ENCODE assay signal across 1 cellular context in the genomic region with DNA sequence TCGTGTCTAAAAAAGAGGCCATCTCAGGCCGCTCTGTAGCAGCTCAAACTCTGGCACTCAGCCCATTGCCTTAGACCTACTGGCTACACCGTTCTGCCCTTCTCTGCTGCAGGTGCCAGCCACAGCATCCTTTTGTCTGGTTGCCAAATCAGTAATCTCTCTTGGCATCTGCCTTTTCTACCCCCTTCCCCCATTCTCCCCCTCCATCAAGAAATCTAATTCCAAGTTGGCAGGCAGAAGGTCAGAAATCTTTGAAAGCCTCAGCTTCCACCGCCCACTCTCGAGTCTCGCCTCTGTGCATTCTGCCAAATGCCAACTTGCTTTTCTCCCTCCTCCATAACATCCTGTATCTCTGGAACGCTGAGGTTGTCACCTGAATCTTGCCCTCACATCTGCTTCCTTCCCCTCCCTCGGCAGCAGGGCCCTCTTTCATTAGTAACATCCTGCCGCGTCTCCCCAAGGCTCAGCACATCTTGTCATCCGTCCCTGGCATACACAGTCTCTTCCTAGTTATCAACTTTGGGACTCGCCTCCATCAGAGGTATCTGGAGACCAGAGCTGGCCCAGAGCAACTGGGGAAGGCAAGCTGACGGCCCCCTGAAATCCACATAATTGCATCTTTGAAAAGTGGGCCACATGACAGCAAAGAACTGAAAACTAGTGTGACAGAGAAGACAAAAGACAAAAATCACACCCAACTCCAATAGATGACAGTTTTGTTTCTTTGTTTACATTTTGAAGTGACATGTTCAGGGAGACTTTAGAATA.
TF ChIP-seq lines count a peak whose summit lies in the region.

No MANE protein-coding gene starts in this region.

TF ChIP-seq in GM12878, 131 proteins besides CTCF, POLR2A, EP300 and RAD21 (continued from another document):
- TF ChIP-seq, protein P1, sequence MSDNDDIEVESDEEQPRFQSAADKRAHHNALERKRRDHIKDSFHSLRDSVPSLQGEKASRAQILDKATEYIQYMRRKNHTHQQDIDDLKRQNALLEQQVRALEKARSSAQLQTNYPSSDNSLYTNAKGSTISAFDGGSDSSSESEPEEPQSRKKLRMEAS (IDR thresholded peaks at IDR 0.05; ENCODE audit: low read depth, low read length), result no peak
- TF ChIP-seq IKZF1 (conservative IDR thresholded peaks at IDR 0.05) (no peak), PAX8 (IDR thresholded peaks at IDR 0.05) (no peak), KLF5 (IDR thresholded peaks at IDR 0.05; ENCODE audit: partially characterized antibody) (no peak)
- TF ChIP-seq, protein P2, sequence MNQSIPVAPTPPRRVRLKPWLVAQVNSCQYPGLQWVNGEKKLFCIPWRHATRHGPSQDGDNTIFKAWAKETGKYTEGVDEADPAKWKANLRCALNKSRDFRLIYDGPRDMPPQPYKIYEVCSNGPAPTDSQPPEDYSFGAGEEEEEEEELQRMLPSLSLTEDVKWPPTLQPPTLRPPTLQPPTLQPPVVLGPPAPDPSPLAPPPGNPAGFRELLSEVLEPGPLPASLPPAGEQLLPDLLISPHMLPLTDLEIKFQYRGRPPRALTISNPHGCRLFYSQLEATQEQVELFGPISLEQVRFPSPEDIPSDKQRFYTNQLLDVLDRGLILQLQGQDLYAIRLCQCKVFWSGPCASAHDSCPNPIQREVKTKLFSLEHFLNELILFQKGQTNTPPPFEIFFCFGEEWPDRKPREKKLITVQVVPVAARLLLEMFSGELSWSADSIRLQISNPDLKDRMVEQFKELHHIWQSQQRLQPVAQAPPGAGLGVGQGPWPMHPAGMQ (IDR thresholded peaks at IDR 0.05; ENCODE audit: borderline replicate concordance), result no peak
- TF ChIP-seq, protein P3, sequence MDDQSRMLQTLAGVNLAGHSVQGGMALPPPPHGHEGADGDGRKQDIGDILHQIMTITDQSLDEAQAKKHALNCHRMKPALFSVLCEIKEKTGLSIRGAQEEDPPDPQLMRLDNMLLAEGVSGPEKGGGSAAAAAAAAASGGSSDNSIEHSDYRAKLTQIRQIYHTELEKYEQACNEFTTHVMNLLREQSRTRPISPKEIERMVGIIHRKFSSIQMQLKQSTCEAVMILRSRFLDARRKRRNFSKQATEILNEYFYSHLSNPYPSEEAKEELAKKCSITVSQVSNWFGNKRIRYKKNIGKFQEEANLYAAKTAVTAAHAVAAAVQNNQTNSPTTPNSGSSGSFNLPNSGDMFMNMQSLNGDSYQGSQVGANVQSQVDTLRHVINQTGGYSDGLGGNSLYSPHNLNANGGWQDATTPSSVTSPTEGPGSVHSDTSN (IDR thresholded peaks at IDR 0.05; ENCODE audit: insufficient replicate concordance, low read depth, low read length), result no peak
- TF ChIP-seq, protein P4, sequence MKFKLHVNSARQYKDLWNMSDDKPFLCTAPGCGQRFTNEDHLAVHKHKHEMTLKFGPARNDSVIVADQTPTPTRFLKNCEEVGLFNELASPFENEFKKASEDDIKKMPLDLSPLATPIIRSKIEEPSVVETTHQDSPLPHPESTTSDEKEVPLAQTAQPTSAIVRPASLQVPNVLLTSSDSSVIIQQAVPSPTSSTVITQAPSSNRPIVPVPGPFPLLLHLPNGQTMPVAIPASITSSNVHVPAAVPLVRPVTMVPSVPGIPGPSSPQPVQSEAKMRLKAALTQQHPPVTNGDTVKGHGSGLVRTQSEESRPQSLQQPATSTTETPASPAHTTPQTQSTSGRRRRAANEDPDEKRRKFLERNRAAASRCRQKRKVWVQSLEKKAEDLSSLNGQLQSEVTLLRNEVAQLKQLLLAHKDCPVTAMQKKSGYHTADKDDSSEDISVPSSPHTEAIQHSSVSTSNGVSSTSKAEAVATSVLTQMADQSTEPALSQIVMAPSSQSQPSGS (IDR thresholded peaks at IDR 0.05; ENCODE audit: low read length), result no peak
- TF ChIP-seq, protein P5, sequence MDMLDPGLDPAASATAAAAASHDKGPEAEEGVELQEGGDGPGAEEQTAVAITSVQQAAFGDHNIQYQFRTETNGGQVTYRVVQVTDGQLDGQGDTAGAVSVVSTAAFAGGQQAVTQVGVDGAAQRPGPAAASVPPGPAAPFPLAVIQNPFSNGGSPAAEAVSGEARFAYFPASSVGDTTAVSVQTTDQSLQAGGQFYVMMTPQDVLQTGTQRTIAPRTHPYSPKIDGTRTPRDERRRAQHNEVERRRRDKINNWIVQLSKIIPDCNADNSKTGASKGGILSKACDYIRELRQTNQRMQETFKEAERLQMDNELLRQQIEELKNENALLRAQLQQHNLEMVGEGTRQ (IDR thresholded peaks at IDR 0.05; ENCODE audit: borderline replicate concordance, low read depth, low read length), result no peak
